1 cellular context compared by ENCODE assay signal in genomic region chr19:58558066-58558622, GRCh38.
TF ChIP-seq lines count a peak whose summit lies in the region.

Gene UBE2M (minus strand): TSS chr19:58558611. CDS start chr19:58558381, 230 bp downstream.

TF ChIP-seq in HCT116, 20 proteins besides CTCF, POLR2A, EP300 and RAD21:
- TF ChIP-seq, protein P1, sequence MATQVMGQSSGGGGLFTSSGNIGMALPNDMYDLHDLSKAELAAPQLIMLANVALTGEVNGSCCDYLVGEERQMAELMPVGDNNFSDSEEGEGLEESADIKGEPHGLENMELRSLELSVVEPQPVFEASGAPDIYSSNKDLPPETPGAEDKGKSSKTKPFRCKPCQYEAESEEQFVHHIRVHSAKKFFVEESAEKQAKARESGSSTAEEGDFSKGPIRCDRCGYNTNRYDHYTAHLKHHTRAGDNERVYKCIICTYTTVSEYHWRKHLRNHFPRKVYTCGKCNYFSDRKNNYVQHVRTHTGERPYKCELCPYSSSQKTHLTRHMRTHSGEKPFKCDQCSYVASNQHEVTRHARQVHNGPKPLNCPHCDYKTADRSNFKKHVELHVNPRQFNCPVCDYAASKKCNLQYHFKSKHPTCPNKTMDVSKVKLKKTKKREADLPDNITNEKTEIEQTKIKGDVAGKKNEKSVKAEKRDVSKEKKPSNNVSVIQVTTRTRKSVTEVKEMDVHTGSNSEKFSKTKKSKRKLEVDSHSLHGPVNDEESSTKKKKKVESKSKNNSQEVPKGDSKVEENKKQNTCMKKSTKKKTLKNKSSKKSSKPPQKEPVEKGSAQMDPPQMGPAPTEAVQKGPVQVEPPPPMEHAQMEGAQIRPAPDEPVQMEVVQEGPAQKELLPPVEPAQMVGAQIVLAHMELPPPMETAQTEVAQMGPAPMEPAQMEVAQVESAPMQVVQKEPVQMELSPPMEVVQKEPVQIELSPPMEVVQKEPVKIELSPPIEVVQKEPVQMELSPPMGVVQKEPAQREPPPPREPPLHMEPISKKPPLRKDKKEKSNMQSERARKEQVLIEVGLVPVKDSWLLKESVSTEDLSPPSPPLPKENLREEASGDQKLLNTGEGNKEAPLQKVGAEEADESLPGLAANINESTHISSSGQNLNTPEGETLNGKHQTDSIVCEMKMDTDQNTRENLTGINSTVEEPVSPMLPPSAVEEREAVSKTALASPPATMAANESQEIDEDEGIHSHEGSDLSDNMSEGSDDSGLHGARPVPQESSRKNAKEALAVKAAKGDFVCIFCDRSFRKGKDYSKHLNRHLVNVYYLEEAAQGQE (IDR thresholded peaks at IDR 0.05; ENCODE audit: low read depth), result no peak
- no peak for TF ChIP-seq ELF1 (IDR thresholded peaks at IDR 0.05; ENCODE audit: borderline replicate concordance, low read depth)
- TF ChIP-seq CBX3 (IDR thresholded peaks at IDR 0.05; ENCODE audit: low read depth), result no peak
- TF ChIP-seq YY1 (IDR thresholded peaks at IDR 0.05; ENCODE audit: extremely low read depth, insufficient replicate concordance, low read depth, low read length), result peak; percentile 17
- no peak for TF ChIP-seq EZH2phosphoT487 (IDR thresholded peaks at IDR 0.05; ENCODE audit: borderline replicate concordance)
- TF ChIP-seq SP1 (IDR thresholded peaks at IDR 0.05; ENCODE audit: low read depth), result no peak
- TF ChIP-seq SRF (IDR thresholded peaks at IDR 0.05; ENCODE audit: low read depth), result no peak
- TF ChIP-seq ZBTB33 (IDR thresholded peaks at IDR 0.05; ENCODE audit: extremely low read depth, insufficient replicate concordance, low read length), result peak; percentile 5
